In genomic region chr7:41696323-41696916, GRCh38 we compare ENCODE assay signal across 8 cellular contexts. TPM values are rescaled to one million over a fixed set of nuclear protein-coding genes. Genes with fewer than 3 reads are reported as not detected.
DNase-seq lines count a peak whose midpoint lies in the region; ATAC-seq, FAIRE-seq and TF ChIP-seq lines count a peak whose summit lies in the region.

No MANE protein-coding gene starts in this region.

- H3K79me2 ChIP-seq in MM.1S (ENCODE audit: low read length) = no peaks in the 10 kb centered on the region

- peak overlapping the region; percentile 84 for H3K27ac ChIP-seq in AG04450 (ENCODE audit: low read depth, low read length)
- H3K27ac ChIP-seq in MM.1S (ENCODE audit: low read length) = no peak overlapping the region
- no peak overlapping the region for H3K27ac ChIP-seq in pancreas

- DNase-seq in AG04450 (ENCODE audit: low read depth, low spot score) = peak; percentile 76
- peak; percentile 17 for DNase-seq in GM12891 (ENCODE audit: insufficient read length, low spot score)
- DNase-seq in MM.1S = peak; percentile 34
- peak; percentile 17 for DNase-seq in activated naive CD8-positive, alpha-beta T cell treated with anti-CD3 and anti-CD28 coated beads for 36 hours
- peak; percentile 86 for DNase-seq in Right ventricle myocardium superior
- peak in 5 of 6 donors; percentile 35 to 83 (median 58) for DNase-seq in pancreas
- DNase-seq in AML-193 (lab: John Stamatoyannopoulos, UW) = no peak

- TF ChIP-seq POLR2A in GM12891 (IDR thresholded peaks at IDR 0.05; ENCODE audit: low read depth, low read length) = no peak

- CTCF ChIA-PET in AG04450 (lab: Charles Lee) = interaction anchor here (0.6 to 2.6 kb wide), 33 partner anchors 8 to 1463 kb away, joined by 3 to 24 read pairs (median 3); no protein-coding TSS in a partner anchor

- H3K9me2 ChIP-seq in MM.1S (replicated peaks; ENCODE audit: insufficient read depth, low read length) = no peaks in the 10 kb centered on the region

- no peaks in the 10 kb centered on the region for H3K36me3 Mint-ChIP-seq in activated naive CD8-positive, alpha-beta T cell treated with anti-CD3 and anti-CD28 coated beads for 36 hours

- no peak for FAIRE-seq in GM12891 (lab: Jason Lieb, UNC)
- FAIRE-seq in pancreas (lab: Jason Lieb, UNC) = no peak

- peaks cover 4% of the 10 kb centered on the region; the same call in 1 of the 2 replicates for H3K4me1 ChIP-seq in MM.1S (ENCODE audit: low read length)
- no peaks in the 10 kb centered on the region for H3K4me1 ChIP-seq in pancreas

- no peaks in the 10 kb centered on the region for H3F3A ChIP-seq in MM.1S (ENCODE audit: insufficient read depth, low read length)

- 13 to 14% methylated on average over 15 of the region's 15 CpGs for WGBS in pancreas, 2 donors

- no peak overlapping the region for H2AFZ ChIP-seq in MM.1S (ENCODE audit: low read length)

- H3K4me3 Mint-ChIP-seq in activated naive CD8-positive, alpha-beta T cell treated with anti-CD3 and anti-CD28 coated beads for 36 hours = no peak overlapping the region

- no peaks in the 10 kb centered on the region for H4K20me1 ChIP-seq in MM.1S (ENCODE audit: insufficient read depth, low read length)

- intact Hi-C loops in Right ventricle myocardium superior (cut with DNase I) (loop anchor here (10.0 kb wide), 1 partner anchor 1372 kb away; no protein-coding TSS in a partner anchor), pancreas (cut with DNase I) (no loop called here)

- TF ChIP-seq CTCF in AG04450 (IDR thresholded peaks at IDR 0.05; ENCODE audit: low read depth, low read length) = peak; percentile 83
- TF ChIP-seq CTCF in MM.1S (IDR thresholded peaks at IDR 0.05; ENCODE audit: low read length) = peak; percentile 67
- TF ChIP-seq CTCF in pancreas (IDR thresholded peaks at IDR 0.05) = peak; percentile 45 to 58 (median 47)

- H3K9me3 Mint-ChIP-seq in activated naive CD8-positive, alpha-beta T cell treated with anti-CD3 and anti-CD28 coated beads for 36 hours = no peaks in the 10 kb centered on the region

- no peaks in the 10 kb centered on the region; the same call in 1 of the 2 replicates for H3K9me3 ChIP-seq in AG04450 (ENCODE audit: control insufficient read depth, insufficient read depth, low read length)
- H3K9me3 ChIP-seq in MM.1S (replicated peaks; ENCODE audit: insufficient read depth, low read length) = no peaks in the 10 kb centered on the region
- no peaks in the 10 kb centered on the region for H3K9me3 ChIP-seq in pancreas

- no peak overlapping the region for H3K9ac ChIP-seq in MM.1S (ENCODE audit: low read length)

- no peak overlapping the region for H3K4me2 ChIP-seq in MM.1S (ENCODE audit: low read depth, low read length)

- peaks cover 7% of the 10 kb centered on the region for H3K4me1 Mint-ChIP-seq in activated naive CD8-positive, alpha-beta T cell treated with anti-CD3 and anti-CD28 coated beads for 36 hours

- POLR2A ChIA-PET in AG04450 (lab: Yijun Ruan, JAX) = no interaction called here

- peaks cover 66% of the 10 kb centered on the region for H3K27me3 Mint-ChIP-seq in activated naive CD8-positive, alpha-beta T cell treated with anti-CD3 and anti-CD28 coated beads for 36 hours

- peak; percentile 86 for ATAC-seq in Right ventricle myocardium superior (ENCODE audit: poor library complexity)
- ATAC-seq in pancreas = peak; percentile 74 to 84 (median 80)
- ATAC-seq in GM21717 (IDR thresholded peaks at IDR 0.05; ENCODE audit: unreplicated experiment) = no peak

- H3K36me3 ChIP-seq in MM.1S (replicated peaks; ENCODE audit: insufficient read depth, low read length) (no peaks in the 10 kb centered on the region), pancreas (no peaks in the 10 kb centered on the region)

- H3K4me3 ChIP-seq in AG04450 (ENCODE audit: low read depth, low read length) = peak overlapping the region; percentile 81
- H3K4me3 ChIP-seq in MM.1S (ENCODE audit: low read length) = no peak overlapping the region
- peak overlapping the region in 1 of 4 donors; percentile 5 for H3K4me3 ChIP-seq in pancreas

- H3K27me3 ChIP-seq in AG04450 (ENCODE audit: control insufficient read depth, insufficient read depth, low read length) = no peaks in the 10 kb centered on the region
- no peaks in the 10 kb centered on the region for H3K27me3 ChIP-seq in MM.1S (replicated peaks; ENCODE audit: insufficient read depth, low read length)
- H3K27me3 ChIP-seq in pancreas = peaks cover 0 to 21% (median 2%) of the 10 kb centered on the region in 4 donors

- no peak overlapping the region for H3K27ac Mint-ChIP-seq in activated naive CD8-positive, alpha-beta T cell treated with anti-CD3 and anti-CD28 coated beads for 36 hours

TF ChIP-seq in GM12891, 5 proteins besides CTCF, POLR2A, EP300 and RAD21:
- TF ChIP-seq PAX5 (IDR thresholded peaks at IDR 0.05; ENCODE audit: insufficient read depth, low read length, severe bottlenecking) = no peak
- no peak for TF ChIP-seq POLR2AphosphoS5 (IDR thresholded peaks at IDR 0.05; ENCODE audit: low read depth, low read length)
- no peak for TF ChIP-seq SPI1 (IDR thresholded peaks at IDR 0.05; ENCODE audit: low read depth, low read length)
- TF ChIP-seq TAF1 (IDR thresholded peaks at IDR 0.05; ENCODE audit: low read depth, low read length) = no peak
- no peak for TF ChIP-seq POU2F2 (IDR thresholded peaks at IDR 0.05; ENCODE audit: low read depth, low read length)

RNA-seq across cellular contexts. Expression of gene INHBA, which starts 6.5 kb away (rescaled TPM):
- polyA plus RNA-seq in AG04450 (2011; rRNA removed) = 28.1 and 28.5 TPM in 2 replicates
- 87.0 and 104 TPM in 2 replicates for polyA minus RNA-seq in AG04450 (2011; rRNA and poly(A)+ RNA removed)
- polyA plus RNA-seq in GM12891 (2012; ENCODE audit: low read depth, missing spikeins) = 0.03 TPM
- total RNA-seq in activated naive CD8-positive, alpha-beta T cell treated with anti-CD3 and anti-CD28 coated beads for 36 hours = not detected
- 1.9 TPM for total RNA-seq in Right ventricle myocardium superior
- 1 to 10 TPM in 2 of 6 donors, under 1 TPM in 4; 0.05 to 6.1 (median 0.41) TPM for total RNA-seq in pancreas
- polyA plus RNA-seq in pancreas = under 1 TPM; 0.26 to 0.27 TPM

Comparison
In these comparisons a context has a peak if more than half of its experiments do, and no peak if none do; other contexts are left out.
1. DNase-seq: peak in AG04450 (single experiment), GM12891 (single experiment), MM.1S (single experiment), activated naive CD8-positive, alpha-beta T cell treated with anti-CD3 and anti-CD28 coated beads for 36 hours (single experiment), Right ventricle myocardium superior (single experiment) and pancreas (5 of 6); none in AML-193 (0 of 2).
2. Peak in every context shown above with its lines, with median percentiles within 50 percentile points of each other: CTCF ChIP-seq.